Comparison of ENCODE assay signal across 8 cellular contexts in genomic region chr2:164839914-164840457, GRCh38. TPM values are rescaled to one million over a fixed set of nuclear protein-coding genes. Genes with fewer than 3 reads are reported as not detected.
DNase-seq lines count a peak whose midpoint lies in the region; ATAC-seq and TF ChIP-seq lines count a peak whose summit lies in the region.

No MANE protein-coding gene starts in this region.

- H3K9me3 ChIP-seq in Caco-2 (no peaks in the 10 kb centered on the region), parathyroid adenoma (ENCODE audit: control insufficient read depth, low read length) (no peaks in the 10 kb centered on the region)

- peak overlapping the region; percentile 95 for H3K4me3 Mint-ChIP-seq in Caco-2 (ENCODE audit: unreplicated experiment)

- in situ Hi-C loops in GM13976 (cut with MboI; ENCODE audit: low sequenced_read_pairs, unreplicated experiment): no loop called here

- peak overlapping the region; percentile 98 for H2AFZ ChIP-seq in parathyroid adenoma

- BruUV-seq in Caco-2 (replicated peaks; lab: Mats Ljungman, UMichigan): TSS peak; percentile 29

- peaks cover 2% of the 10 kb centered on the region; the same call in 1 of the 2 replicates for H3K36me3 ChIP-seq in Caco-2 (ENCODE audit: control insufficient read depth, insufficient read depth, low read length)
- no peaks in the 10 kb centered on the region for H3K36me3 ChIP-seq in parathyroid adenoma (ENCODE audit: control insufficient read depth, insufficient read depth, low read length)

- peaks cover 12% of the 10 kb centered on the region for H3K79me2 ChIP-seq in parathyroid adenoma

- intact Hi-C loops in Caco-2 (cut with micrococcal nuclease; ENCODE audit: unreplicated experiment): loop anchor here (1.0 to 5.0 kb wide), 4 partner anchors 29 to 129 kb away; no protein-coding TSS in a partner anchor

- POLR2A ChIA-PET in Caco-2 (lab: Charles Lee): no interaction called here

- H3K27me3 ChIP-seq in Caco-2 (replicated peaks; ENCODE audit: control insufficient read depth, insufficient read depth, low read length) (no peaks in the 10 kb centered on the region), parathyroid adenoma (ENCODE audit: control insufficient read depth, insufficient read depth, low read length) (no peaks in the 10 kb centered on the region)

- H3K9ac ChIP-seq in parathyroid adenoma: no peak overlapping the region

- H3K4me2 ChIP-seq in parathyroid adenoma (ENCODE audit: low read length): peak overlapping the region; percentile 72

- DNase-seq in Caco-2 (no peak), NCI-H2171 (lab: John Stamatoyannopoulos, UW) (peak; percentile 42), epithelial cell of proximal tubule (ENCODE audit: low read depth) (peak; percentile 54), GM13976 (ENCODE audit: low spot score) (no peak), SKM-1 (lab: John Stamatoyannopoulos, UW; ENCODE audit: unreplicated experiment) (no peak), 8988T (no peak)

- CTCF ChIA-PET in Caco-2 (lab: Charles Lee): interaction anchor here (0.7 kb wide), 1 partner anchor 24 kb away, joined by 3 read pairs; no protein-coding TSS in a partner anchor

- ATAC-seq in HG02798 (IDR thresholded peaks at IDR 0.05; ENCODE audit: poor library complexity, unreplicated experiment): no peak

- H3K27ac ChIP-seq in parathyroid adenoma: peak overlapping the region; percentile 96

- no peaks in the 10 kb centered on the region for H3K27me3 Mint-ChIP-seq in Caco-2 (ENCODE audit: insufficient read depth, unreplicated experiment)

- TF ChIP-seq CTCF in Caco-2 (IDR thresholded peaks at IDR 0.05; ENCODE audit: insufficient read depth in 1 of 2, low read depth in 1 of 2, low read length in 1 of 2, severe bottlenecking in 1 of 2, unreplicated experiment in 1 of 2) (no peak), epithelial cell of proximal tubule (conservative IDR thresholded peaks at IDR 0.05; ENCODE audit: low read depth, low read length) (no peak), parathyroid adenoma (IDR thresholded peaks at IDR 0.05) (no peak), GM13976 (IDR thresholded peaks at IDR 0.05; ENCODE audit: borderline replicate concordance, control extremely low read depth, extremely low read depth, insufficient read depth, missing control alignments) (no peak)

- no peaks in the 10 kb centered on the region for H3K9me3 Mint-ChIP-seq in Caco-2 (ENCODE audit: unreplicated experiment)

- peak overlapping the region; percentile 92 for H3K27ac Mint-ChIP-seq in Caco-2 (ENCODE audit: unreplicated experiment)

- H3K4me1 Mint-ChIP-seq in Caco-2 (ENCODE audit: low read depth, unreplicated experiment): peaks cover 14% of the 10 kb centered on the region

- H3K4me3 ChIP-seq in Caco-2 (ENCODE audit: low read depth, low read length) (peak overlapping the region; percentile 86), epithelial cell of proximal tubule (ENCODE audit: low read depth, low read length) (peak overlapping the region; percentile 83), parathyroid adenoma (ENCODE audit: low read depth, low read length) (peak overlapping the region; percentile 91)

- peaks cover 6% of the 10 kb centered on the region for H3K36me3 Mint-ChIP-seq in Caco-2 (ENCODE audit: insufficient read depth, unreplicated experiment)

- H3K4me1 ChIP-seq in Caco-2 (peaks cover 27% of the 10 kb centered on the region), parathyroid adenoma (no peaks in the 10 kb centered on the region)

RNA-seq across cellular contexts. Expression of gene COBLL1, which starts 1.6 kb away (rescaled TPM):
- total RNA-seq in Caco-2 (2022) (42.1 and 47.9 TPM in 2 replicates), epithelial cell of proximal tubule (28.8 and 33.0 TPM in 2 replicates)

Comparison
In these comparisons a context has a peak if more than half of its experiments do, and no peak if none do; other contexts are left out.
1. DNase-seq: peak in NCI-H2171 (single experiment) and epithelial cell of proximal tubule (single experiment); none in Caco-2 (0 of 2), GM13976 (single experiment), SKM-1 (single experiment) and 8988T (single experiment).
2. Peak in every context shown above with its lines, with median percentiles within 50 percentile points of each other: H3K4me3 ChIP-seq.